In genomic region chr3:167773584-167773983, GRCh38 we compare ENCODE assay signal across 15 cellular contexts. TPM values are rescaled to one million over a fixed set of nuclear protein-coding genes. Genes with fewer than 3 reads are reported as not detected.
DNase-seq lines count a peak whose midpoint lies in the region; ATAC-seq, FAIRE-seq and TF ChIP-seq lines count a peak whose summit lies in the region.
"Had no signal": no experiment of that assay in that cellular context is flagged by ENCODE, and none has a peak within 500 bp of the region (broad histone marks: within the 10 kb centered on the region; RNA-seq: fewer than 3 reads in every experiment).

No MANE protein-coding gene starts in this region.

- H3K9me2 ChIP-seq in PC-9 (ENCODE audit: insufficient read depth): no peaks in the 10 kb centered on the region; the same call in 1 of the 2 replicates

- FAIRE-seq in GM12878 (lab: Jason Lieb, UNC) (peak; percentile 27), pancreas (lab: Jason Lieb, UNC) (no peak)

- peak in 1 of 2 experiments; percentile 20; a peak in 1 of 4 replicates for TF ChIP-seq EP300 in GM12878 (IDR thresholded peaks at IDR 0.05; ENCODE audit: borderline replicate concordance in 1 of 2, control insufficient read depth in 1 of 2, low read depth in 2 of 2, low read length in 2 of 2)

- RAD21 ChIA-PET in GM12878 (lab: Charles Lee; ENCODE audit: unreplicated experiment): interaction anchor here (0.9 to 3.4 kb wide), 5 partner anchors 24 to 83 kb away, joined by 3 to 13 read pairs (median 5); no protein-coding TSS in a partner anchor

- TF ChIP-seq RAD21 in GM12878 (IDR thresholded peaks at IDR 0.05; ENCODE audit: insufficient read depth, low read depth, low read length): no peak

- intact Hi-C loops in GM12878 (cut with micrococcal nuclease; ENCODE audit: unreplicated experiment) (no loop called here), PC-9 (cut with micrococcal nuclease; ENCODE audit: unreplicated experiment) (no loop called here), dorsolateral prefrontal cortex (cut with DNase I) (no loop called here), pancreas (cut with DNase I) (no loop called here)

- peak overlapping the region; percentile 67 for H3K4me2 ChIP-seq in GM12878 (ENCODE audit: control insufficient read depth, insufficient read depth)
- no peak overlapping the region for H3K4me2 ChIP-seq in PC-9

- no peaks in the 10 kb centered on the region for H3K36me3 ChIP-seq in GM12878 (ENCODE audit: control insufficient read depth in 2 of 2, insufficient read depth in 2 of 2, low read length in 1 of 2)
- no peaks in the 10 kb centered on the region for H3K36me3 ChIP-seq in PC-9 (ENCODE audit: low read depth)
- no peaks in the 10 kb centered on the region for H3K36me3 ChIP-seq in pancreas

- no peaks in the 10 kb centered on the region for H3K79me2 ChIP-seq in GM12878 (ENCODE audit: control insufficient read depth, insufficient read depth, low read length)
- no peaks in the 10 kb centered on the region for H3K79me2 ChIP-seq in PC-9 (ENCODE audit: low read depth)

- DNase-seq in GM12878 (ENCODE audit: low read depth, low spot score) (peak; percentile 13), PC-9 (no peak), dorsolateral prefrontal cortex (no peak), NCI-H146 (lab: John Stamatoyannopoulos, UW) (no peak), pancreas (no peak)
- DNase-seq: activated T-cell treated with anti-CD3 and anti-CD28 coated beads, Interleukin-2, amount 50 U/mL, for 48 hours; body of pancreas; NCI-H446; SHP77; stimulated activated naive CD4-positive, alpha-beta T cell had no signal

- ATAC-seq in GM18907 (IDR thresholded peaks at IDR 0.05; ENCODE audit: unreplicated experiment) (peak; percentile 78), GM21717 (IDR thresholded peaks at IDR 0.05; ENCODE audit: unreplicated experiment) (peak; percentile 86), HG03108 (IDR thresholded peaks at IDR 0.05; ENCODE audit: unreplicated experiment) (peak; percentile 90), GM12878 (peak; percentile 86), pancreas (no peak)
- ATAC-seq: body of pancreas had no signal

- CTCF ChIA-PET in GM12878 (lab: Yijun Ruan, JAX) (interaction anchor here (1.1 to 2.8 kb wide), 3 partner anchors 24 to 88 kb away, joined by 5 to 7 read pairs (median 6); no protein-coding TSS in a partner anchor), PC-9 (lab: Charles Lee) (no interaction called here)

- BruUV-seq in GM12878 (replicated peaks; lab: Mats Ljungman, UMichigan): no TSS peak
- no TSS peak for BruUV-seq in PC-9 (replicated peaks; lab: Mats Ljungman, UMichigan)

- no peak overlapping the region for H3K9ac ChIP-seq in GM12878 (ENCODE audit: control insufficient read depth, insufficient read depth, low read length)

- SMC1A ChIA-PET in GM12878 (lab: Charles Lee; ENCODE audit: uncharacterized antibody, unreplicated experiment): interaction anchor here (0.7 to 3.9 kb wide), 10 partner anchors 9 to 108 kb away, joined by 3 to 19 read pairs (median 4); no protein-coding TSS in a partner anchor

- no peak overlapping the region for H3K27ac ChIP-seq in GM12878 (ENCODE audit: control insufficient read depth, insufficient read depth)
- no peak overlapping the region for H3K27ac ChIP-seq in PC-9
- no peak overlapping the region for H3K27ac ChIP-seq in dorsolateral prefrontal cortex
- H3K27ac ChIP-seq in pancreas: no peak overlapping the region
- H3K27ac ChIP-seq: body of pancreas, epithelial cell of prostate, VCaP had no signal

- peak overlapping the region; percentile 7; the same call in 1 of the 2 replicates for H2AFZ ChIP-seq in GM12878 (ENCODE audit: control insufficient read depth, low read depth, low read length)
- H2AFZ ChIP-seq in PC-9: no peak overlapping the region

- no peak for TF ChIP-seq POLR2A in GM12878 (IDR thresholded peaks at IDR 0.05; ENCODE audit: low read depth, low read length)

- H3K4me1 ChIP-seq in GM12878 (ENCODE audit: control insufficient read depth, insufficient read depth, low read length) (peaks cover 8% of the 10 kb centered on the region), PC-9 (replicated peaks; ENCODE audit: insufficient read depth) (no peaks in the 10 kb centered on the region), pancreas (no peaks in the 10 kb centered on the region)
- H3K4me1 ChIP-seq: body of pancreas had no signal

- POLR2A ChIA-PET in GM12878 (lab: Charles Lee) (no interaction called here), PC-9 (lab: Charles Lee; ENCODE audit: unreplicated experiment) (no interaction called here)

- H4K20me1 ChIP-seq in GM12878 (ENCODE audit: control insufficient read depth, insufficient read depth) (no peaks in the 10 kb centered on the region), PC-9 (ENCODE audit: insufficient read depth) (no peaks in the 10 kb centered on the region)

- peaks cover 8% of the 10 kb centered on the region; the same call in 2 of the 3 replicates for H3K9me3 ChIP-seq in GM12878 (replicated peaks; ENCODE audit: control insufficient read depth, insufficient read depth, low read length)
- 0 out of 2 replicates have a peak, but pooled peaks cover 3% of the 10 kb centered on the region for H3K9me3 ChIP-seq in PC-9 (ENCODE audit: insufficient read depth, low read depth)
- no peaks in the 10 kb centered on the region for H3K9me3 ChIP-seq in pancreas

- TF ChIP-seq CTCF in GM12878 (IDR thresholded peaks at IDR 0.05 in 2 of 3, conservative IDR thresholded peaks at IDR 0.05 in 1 of 3; ENCODE audit: control insufficient read depth in 2 of 3, extremely low read depth in 1 of 3, insufficient read depth in 1 of 3, low read depth in 3 of 3, low read length in 3 of 3) (no peak), PC-9 (conservative IDR thresholded peaks at IDR 0.05) (no peak), dorsolateral prefrontal cortex (IDR thresholded peaks at IDR 0.05 in 54 of 56, conservative IDR thresholded peaks at IDR 0.05 in 2 of 56; ENCODE audit: low read depth in 1 of 56, partially characterized antibody in 56 of 56) (no peak), pancreas (IDR thresholded peaks at IDR 0.05) (no peak)

- in situ Hi-C loops in GM12878 (cut with MboI): no loop called here

- 0% methylated on average over 1 of the region's 1 CpG for WGBS in GM12878 (ENCODE audit: insufficient coverage, insufficient replicate concordance, low lambda C conversion rate, missing lambda C conversion rate)
- 79 to 87% methylated on average over 1 of the region's 1 CpG for WGBS in pancreas, 2 donors

- H3K4me3 ChIP-seq in GM12878 (no peak overlapping the region), PC-9 (no peak overlapping the region), dorsolateral prefrontal cortex (no peak overlapping the region), pancreas (no peak overlapping the region)
- H3K4me3 ChIP-seq: body of pancreas had no signal

- no peaks in the 10 kb centered on the region for H3F3A ChIP-seq in PC-9 (ENCODE audit: insufficient read depth, low read depth)

- H3K27me3 ChIP-seq in GM12878 (replicated peaks in 1 of 2; ENCODE audit: control insufficient read depth in 2 of 2, insufficient read depth in 2 of 2, low read length in 1 of 2) (no peaks in the 10 kb centered on the region), PC-9 (ENCODE audit: insufficient read depth, low read depth) (no peaks in the 10 kb centered on the region), dorsolateral prefrontal cortex (no peaks in the 10 kb centered on the region), pancreas (no peaks in the 10 kb centered on the region)
- H3K27me3 ChIP-seq: body of pancreas had no signal

TF ChIP-seq in GM12878, 131 proteins besides CTCF, POLR2A, EP300 and RAD21 (continues in another document):
- TF ChIP-seq MYB (IDR thresholded peaks at IDR 0.05; ENCODE audit: borderline replicate concordance, low read depth, low read length): no peak
- TF ChIP-seq JUNB (IDR thresholded peaks at IDR 0.05): peak; percentile 34; the same call in 1 of the 2 replicates

RNA-seq across cellular contexts. Expression of gene SERPINI1, which starts 38.1 kb away (rescaled TPM):
- total RNA-seq in GM12878 (2013; cell fraction: nucleolus; rRNA removed): 3.5 and 4.6 TPM in 2 replicates
- total RNA-seq in GM12878 (2014; rRNA removed) (1.5 and 2.2 TPM in 2 replicates), GM12878 (2014; rRNA removed; fragmentation: Illumina TruSeq; extraction: Trizol) (3.0 TPM in 2 replicates), GM12878 (2021) (1.2 and 1.7 TPM in 2 replicates), PC-9 (2021) (2.4 and 2.6 TPM in 2 replicates), dorsolateral prefrontal cortex (100 to 1,000 TPM in 118 of 120 experiments, 10 to 100 TPM in 2; 59.0 to 596 (median 327) TPM), pancreas (10 to 100 TPM; 12.1 to 23.7 (median 20.1) TPM)
- polyA plus RNA-seq in GM12878 (2011; ENCODE audit: low read depth): 3.2 TPM
- polyA plus RNA-seq in GM12878 (2011; rRNA removed) (4.3 and 6.2 TPM in 2 replicates), GM12878 (2014; fragmentation: Illumina TruSeq; extraction: Trizol) (1.6 and 5.5 TPM in 2 replicates), GM12878 (2014; fragmentation: Nextera tagmentation; extraction: Ambion mirVana) (1 to 10 TPM; 6.8 to 7.6 TPM), GM12878 (2014; rRNA removed) (1.3 and 1.6 TPM in 2 replicates), GM12878 (2016; fragmentation: Nextera tagmentation; extraction: Ambion mirVana) (1 to 10 TPM; 5.2 to 5.7 TPM), pancreas (10 to 100 TPM; 19.8 to 23.2 TPM)
- 0.94 and 1.3 TPM in 2 replicates for polyA plus RNA-seq in GM12878 (2011; cell fraction: cytosol; rRNA removed)
- 0.57 and 1.1 TPM in 2 replicates for polyA plus RNA-seq in GM12878 (2011; cell fraction: nucleus; rRNA removed)
- 3.6 and 5.0 TPM in 2 replicates for polyA plus RNA-seq in GM12878 (2012)
- polyA minus RNA-seq in GM12878 (2011; rRNA and poly(A)+ RNA removed): 1.5 and 1.6 TPM in 2 replicates
- 0.67 and 0.83 TPM in 2 replicates for polyA minus RNA-seq in GM12878 (2011; cell fraction: cytosol; rRNA and poly(A)+ RNA removed)
- polyA minus RNA-seq in GM12878 (2011; cell fraction: nucleus; rRNA and poly(A)+ RNA removed): 1.9 and 3.1 TPM in 2 replicates

RNA-seq across cellular contexts. Expression of gene PDCD10, which starts 38.9 kb away (rescaled TPM):
- total RNA-seq in GM12878 (2013; cell fraction: nucleolus; rRNA removed): 60.2 and 66.5 TPM in 2 replicates
- total RNA-seq in GM12878 (2014; rRNA removed): 88.1 and 89.3 TPM in 2 replicates
- total RNA-seq in GM12878 (2014; rRNA removed; fragmentation: Illumina TruSeq; extraction: Trizol): 122 and 127 TPM in 2 replicates
- 55.8 and 64.1 TPM in 2 replicates for total RNA-seq in GM12878 (2021)
- 38.8 TPM for polyA plus RNA-seq in GM12878 (2011; ENCODE audit: low read depth)
- polyA plus RNA-seq in GM12878 (2011; rRNA removed): 100 and 170 TPM in 2 replicates
- polyA plus RNA-seq in GM12878 (2011; cell fraction: cytosol; rRNA removed): 29.5 and 43.4 TPM in 2 replicates
- 28.5 and 28.7 TPM in 2 replicates for polyA plus RNA-seq in GM12878 (2011; cell fraction: nucleus; rRNA removed)
- 63.4 and 63.7 TPM in 2 replicates for polyA plus RNA-seq in GM12878 (2012)
- polyA plus RNA-seq in GM12878 (2014; fragmentation: Illumina TruSeq; extraction: Trizol): 141 and 181 TPM in 2 replicates
- polyA plus RNA-seq in GM12878 (2014; fragmentation: Nextera tagmentation; extraction: Ambion mirVana): 100 to 1,000 TPM; 199 to 247 TPM
- 96.3 and 102 TPM in 2 replicates for polyA plus RNA-seq in GM12878 (2014; rRNA removed)
- 100 to 1,000 TPM; 123 to 128 TPM for polyA plus RNA-seq in GM12878 (2016; fragmentation: Nextera tagmentation; extraction: Ambion mirVana)
- polyA minus RNA-seq in GM12878 (2011; rRNA and poly(A)+ RNA removed): 29.8 and 46.3 TPM in 2 replicates
- polyA minus RNA-seq in GM12878 (2011; cell fraction: cytosol; rRNA and poly(A)+ RNA removed): 17.0 and 22.2 TPM in 2 replicates
- polyA minus RNA-seq in GM12878 (2011; cell fraction: nucleus; rRNA and poly(A)+ RNA removed): 28.8 and 41.1 TPM in 2 replicates
- total RNA-seq in PC-9 (2021): 79.5 and 84.6 TPM in 2 replicates
- 10 to 100 TPM; 26.3 to 60.2 (median 45.6) TPM for total RNA-seq in dorsolateral prefrontal cortex
- total RNA-seq in pancreas: 10 to 100 TPM; 10.8 to 24.5 (median 15.6) TPM
- polyA plus RNA-seq in pancreas: 10 to 100 TPM; 11.0 to 21.3 TPM

Comparison
In these comparisons a context has a peak if more than half of its experiments do, and no peak if none do; other contexts are left out.
1. ATAC-seq: peak in GM18907 (single experiment), GM21717 (single experiment), HG03108 (single experiment) and GM12878 (single experiment); none in pancreas (0 of 4).